In genomic region chr4:6688879-6689505, GRCh38 we compare ENCODE assay signal across 1 cellular context.
TF ChIP-seq lines count a peak whose summit lies in the region.

No MANE protein-coding gene starts in this region.

TF ChIP-seq in HepG2, 621 proteins besides CTCF, POLR2A, EP300 and RAD21 (continued from another document and continues in another):
- TF ChIP-seq AKNA (CRISPR knock-in tag; IDR thresholded peaks at IDR 0.05; ENCODE audit: borderline replicate concordance) (no peak), BRF2 (CRISPR knock-in tag; IDR thresholded peaks at IDR 0.05) (no peak), JUN (CRISPR knock-in tag; IDR thresholded peaks at IDR 0.05) (no peak), HNF1A (IDR thresholded peaks at IDR 0.05; ENCODE audit: low read depth) (peak; percentile 12; the same call in 1 of the 2 replicates), HNF1A (CRISPR knock-in tag; IDR thresholded peaks at IDR 0.05; ENCODE audit: borderline replicate concordance) (0 out of 2 replicates have a peak, but pooled peaks have one; percentile 2), ZBTB2 (CRISPR knock-in tag; IDR thresholded peaks at IDR 0.05; ENCODE audit: low read depth) (no peak), ZNF260 (CRISPR knock-in tag; IDR thresholded peaks at IDR 0.05; ENCODE audit: borderline replicate concordance, low read depth) (no peak), ZBTB14 (CRISPR knock-in tag; IDR thresholded peaks at IDR 0.05) (0 out of 2 replicates have a peak, but pooled peaks have one; percentile 43), ZNF10 (CRISPR knock-in tag; IDR thresholded peaks at IDR 0.05; ENCODE audit: borderline replicate concordance, low read depth) (no peak), ZNF660 (CRISPR knock-in tag; IDR thresholded peaks at IDR 0.05; ENCODE audit: borderline replicate concordance, low read depth) (no peak), MED8 (CRISPR knock-in tag; IDR thresholded peaks at IDR 0.05; ENCODE audit: insufficient replicate concordance) (no peak), GTF3A (CRISPR knock-in tag; conservative IDR thresholded peaks at IDR 0.05) (no peak), SRSF9 (IDR thresholded peaks at IDR 0.05; ENCODE audit: borderline replicate concordance, insufficient read depth, low read depth, low read length, poor library complexity, severe bottlenecking) (no peak), PAF1 (CRISPR knock-in tag; IDR thresholded peaks at IDR 0.05) (no peak), FOXM1 (CRISPR knock-in tag; IDR thresholded peaks at IDR 0.05) (no peak), ZBTB39 (CRISPR knock-in tag; IDR thresholded peaks at IDR 0.05) (no peak), ZNF33A (CRISPR knock-in tag; IDR thresholded peaks at IDR 0.05; ENCODE audit: borderline replicate concordance) (no peak), NKX3-1 (CRISPR knock-in tag; IDR thresholded peaks at IDR 0.05) (peak; percentile 46; the same call in 1 of the 2 replicates), ZNF234 (CRISPR knock-in tag; conservative IDR thresholded peaks at IDR 0.05) (no peak), ZNF672 (CRISPR knock-in tag; IDR thresholded peaks at IDR 0.05) (no peak), HDAC1 (CRISPR knock-in tag; IDR thresholded peaks at IDR 0.05) (no peak), CEBPB (IDR thresholded peaks at IDR 0.05; ENCODE audit: borderline replicate concordance, low read depth, low read length) (no peak), ZGPAT (CRISPR knock-in tag; IDR thresholded peaks at IDR 0.05) (peak; percentile 31; the same call in 1 of the 2 replicates), SNAPC2 (CRISPR knock-in tag; IDR thresholded peaks at IDR 0.05) (no peak), ARNT (IDR thresholded peaks at IDR 0.05) (no peak), ATAD3A (CRISPR knock-in tag; IDR thresholded peaks at IDR 0.05) (no peak), ZFX (CRISPR knock-in tag; IDR thresholded peaks at IDR 0.05; ENCODE audit: low read depth) (0 out of 2 replicates have a peak, but pooled peaks have one; percentile 2), NFE2 (CRISPR knock-in tag; IDR thresholded peaks at IDR 0.05) (no peak), ZHX1 (CRISPR knock-in tag; IDR thresholded peaks at IDR 0.05; ENCODE audit: low read depth) (no peak), HMG20A (CRISPR knock-in tag; IDR thresholded peaks at IDR 0.05; ENCODE audit: borderline replicate concordance) (no peak), TEAD3 (CRISPR knock-in tag; optimal IDR thresholded peaks at IDR 0.05; ENCODE audit: borderline replicate concordance) (peak; percentile 2), ZNF761 (CRISPR knock-in tag; conservative IDR thresholded peaks at IDR 0.05) (peak; percentile 70; the same call in 1 of the 2 replicates), ZNF264 (CRISPR knock-in tag; IDR thresholded peaks at IDR 0.05) (peak; percentile 43; the same call in 1 of the 2 replicates), FOSL1 (CRISPR knock-in tag; IDR thresholded peaks at IDR 0.05; ENCODE audit: borderline replicate concordance) (peak; percentile 81), MZF1 (CRISPR knock-in tag; IDR thresholded peaks at IDR 0.05; ENCODE audit: borderline replicate concordance) (no peak), FOXK2 (IDR thresholded peaks at IDR 0.05) (no peak), ZNF431 (CRISPR knock-in tag; IDR thresholded peaks at IDR 0.05; ENCODE audit: borderline replicate concordance, low read depth) (no peak), TFDP1 (CRISPR knock-in tag; IDR thresholded peaks at IDR 0.05; ENCODE audit: borderline replicate concordance) (peak; percentile 65; the same call in 1 of the 2 replicates), ZNF615 (CRISPR knock-in tag; IDR thresholded peaks at IDR 0.05; ENCODE audit: borderline replicate concordance) (no peak), DPF2 (CRISPR knock-in tag; IDR thresholded peaks at IDR 0.05; ENCODE audit: borderline replicate concordance, low read depth) (no peak; the same call in 1 of the 2 replicates), RBAK (CRISPR knock-in tag; IDR thresholded peaks at IDR 0.05) (no peak)
